7 cellular contexts compared by ENCODE assay signal in the genomic region with DNA sequence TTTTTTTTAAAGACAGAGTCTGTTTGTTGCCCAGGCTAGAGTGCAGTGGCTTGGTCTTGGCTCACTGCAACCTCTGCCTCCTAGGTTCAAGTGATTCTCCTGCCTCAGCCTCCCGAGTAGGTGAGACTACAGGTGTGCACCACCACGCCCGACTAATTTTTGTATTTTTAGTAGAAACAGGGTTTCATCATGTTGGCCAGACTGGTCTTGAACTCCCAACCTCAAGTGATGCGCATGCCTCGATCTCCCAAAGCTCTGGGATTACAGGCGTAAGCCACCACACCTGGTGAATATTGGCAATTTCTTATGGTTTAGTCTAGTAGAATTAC. TPM values are rescaled to one million over a fixed set of nuclear protein-coding genes. Genes with fewer than 3 reads are reported as not detected.
A peak's percentile ranks its signal among the peaks of the same experiment; 100 is the strongest.
DNase-seq lines count a peak whose midpoint lies in the region; ATAC-seq, FAIRE-seq and TF ChIP-seq lines count a peak whose summit lies in the region.
"Not testable (repeated sequence)": the region's sequence is repeated elsewhere in the genome, so short reads cannot be mapped to it uniquely, and the experiment has no call there.

No MANE protein-coding gene starts in this region.

- not testable (repeated sequence) for H3K9me1 ChIP-seq in K562 (ENCODE audit: control insufficient read depth, insufficient read depth, low read length)

- not testable (repeated sequence) for H3K9ac ChIP-seq in SK-N-MC (ENCODE audit: insufficient read length); K562 (ENCODE audit: insufficient read depth in 1 of 2, low read depth in 2 of 2, low read length in 2 of 2)

- TF ChIP-seq RAD21 in K562 (CRISPR knock-in tag; conservative IDR thresholded peaks at IDR 0.05 in 1 of 2, IDR thresholded peaks at IDR 0.05 in 1 of 2), result not testable (repeated sequence)

- DNase-seq in SK-N-MC (ENCODE audit: low read depth, low spot score); activated CD4-positive, alpha-beta memory T cell treated with anti-CD3 and anti-CD28 coated beads for 36 hours; K562 (ENCODE audit: extremely low read depth in 1 of 4, low spot score in 3 of 4); memory B cell (ENCODE audit: low spot score in 2 of 2); spleen: not testable (repeated sequence)
- DNase-seq in activated effector memory CD4-positive, alpha-beta T cell treated with anti-CD3 and anti-CD28 coated beads, Interleukin-2, amount 50 U/mL, for 16 hours, result peak; percentile 65

- peak overlapping the region; percentile 28 for H3K4me2 ChIP-seq in DOHH2 (ENCODE audit: low read length)
- H3K4me2 ChIP-seq in K562 (ENCODE audit: insufficient read depth, low read length), result not testable (repeated sequence)

- not testable (repeated sequence) for TF ChIP-seq EP300 in K562 (IDR thresholded peaks at IDR 0.05; ENCODE audit: low read length)

- H3K9me2 ChIP-seq in DOHH2 (replicated peaks; ENCODE audit: control insufficient read depth, low read length), result not testable (repeated sequence)

- not testable (repeated sequence) for H3K27me3 ChIP-seq in DOHH2 (ENCODE audit: control insufficient read depth, low read length); K562 (ENCODE audit: control insufficient read depth in 2 of 2, insufficient read depth in 2 of 2, low read length in 2 of 2); spleen (replicated peaks in 1 of 7)

- H2AFZ ChIP-seq in K562 (ENCODE audit: low read depth, low read length), result not testable (repeated sequence)

- peaks cover 16% of the 10 kb centered on the region for H3F3A ChIP-seq in DOHH2 (ENCODE audit: control insufficient read depth, insufficient read depth)

- TF ChIP-seq CTCF in DOHH2 (IDR thresholded peaks at IDR 0.05; ENCODE audit: low read depth, low read length, poor library complexity, severe bottlenecking); K562 (IDR thresholded peaks at IDR 0.05 in 2 of 3, conservative IDR thresholded peaks at IDR 0.05 in 1 of 3; ENCODE audit: insufficient read depth in 2 of 3, low read depth in 1 of 3, low read length in 3 of 3); spleen (IDR thresholded peaks at IDR 0.05 in 8 of 11, conservative IDR thresholded peaks at IDR 0.05 in 3 of 11): not testable (repeated sequence)

- H3K27ac ChIP-seq in DOHH2 (ENCODE audit: low read depth, low read length), result not testable (repeated sequence)
- H3K27ac ChIP-seq in SK-N-MC (peak overlapping the region; percentile 5; the same call in 1 of the 2 replicates), K562 (ENCODE audit: extremely low read depth, low read depth, low read length) (peak overlapping the region; percentile 2; the same call in 1 of the 3 replicates), spleen (peak overlapping the region in 7 of 8 donors; percentile 27 to 80 (median 76))

- peaks cover 35% of the 10 kb centered on the region for H3K36me3 Mint-ChIP-seq in activated CD4-positive, alpha-beta memory T cell treated with anti-CD3 and anti-CD28 coated beads for 36 hours
- H3K36me3 Mint-ChIP-seq in memory B cell, result not testable (repeated sequence)

- not testable (repeated sequence) for H4K20me1 ChIP-seq in DOHH2 (ENCODE audit: control insufficient read depth, insufficient read depth, low read depth, low read length); K562 (replicated peaks; ENCODE audit: control insufficient read depth, insufficient read depth, low read length)

- H3K36me3 ChIP-seq in DOHH2 (ENCODE audit: control insufficient read depth, low read length); SK-N-MC (ENCODE audit: insufficient read depth, low read length); K562 (ENCODE audit: control insufficient read depth, insufficient read depth, low read length); spleen: not testable (repeated sequence)

- peak overlapping the region; percentile 46 for H3K4me3 Mint-ChIP-seq in activated CD4-positive, alpha-beta memory T cell treated with anti-CD3 and anti-CD28 coated beads for 36 hours
- peak overlapping the region; percentile 54 for H3K4me3 Mint-ChIP-seq in memory B cell

- BruUV-seq in K562 (replicated peaks; lab: Mats Ljungman, UMichigan), result not testable (repeated sequence)

- WGBS in K562 (ENCODE audit: insufficient coverage, low coverage, missing lambda C conversion rate), result 81% methylated on average over 6 of the region's 6 CpGs
- 75 to 94% (median 85%) methylated on average over 6 of the region's 6 CpGs for WGBS in spleen, 5 donors

- CTCF ChIA-PET in activated CD4-positive, alpha-beta memory T cell treated with anti-CD3 and anti-CD28 coated beads for 36 hours (lab: Charles Lee), result interaction anchor here (1.1 kb wide), 1 partner anchor 103 kb away, joined by 5 read pairs; no protein-coding TSS in a partner anchor
- CTCF ChIA-PET in K562 (lab: Yijun Ruan, JAX; ENCODE audit: low intra/inter-chr PET ratio), result not testable (repeated sequence)

- H3K9me3 ChIP-seq in DOHH2 (ENCODE audit: control insufficient read depth, insufficient read depth, low read length); SK-N-MC (ENCODE audit: low read depth, low read length); K562 (replicated peaks; ENCODE audit: control insufficient read depth, insufficient read depth, low read depth, low read length); spleen: not testable (repeated sequence)

- peak overlapping the region; percentile 98 for H3K27ac Mint-ChIP-seq in activated CD4-positive, alpha-beta memory T cell treated with anti-CD3 and anti-CD28 coated beads for 36 hours
- H3K27ac Mint-ChIP-seq in memory B cell, result peak overlapping the region; percentile 85

- H3K4me1 ChIP-seq in DOHH2 (ENCODE audit: control insufficient read depth, low read length) (peaks cover 67% of the 10 kb centered on the region), spleen (peaks cover 51 to 98% (median 92%) of the 10 kb centered on the region in 6 donors)
- H3K4me1 ChIP-seq in K562 (replicated peaks in 1 of 2; ENCODE audit: control insufficient read depth in 2 of 2, insufficient read depth in 2 of 2, low read length in 2 of 2), result not testable (repeated sequence)

- H3K79me2 ChIP-seq in DOHH2 (ENCODE audit: control insufficient read depth, low read length) (peaks cover 94% of the 10 kb centered on the region), K562 (ENCODE audit: control insufficient read depth, insufficient read depth, low read length) (peaks cover 93% of the 10 kb centered on the region)

- intact Hi-C loops in activated CD4-positive, alpha-beta memory T cell treated with anti-CD3 and anti-CD28 coated beads for 36 hours (cut with micrococcal nuclease); K562 (cut with micrococcal nuclease): not testable (repeated sequence)
- intact Hi-C loops in spleen (cut with DNase I; ENCODE audit: low total_unique reads), result loop anchor here (10.0 kb wide), 1 partner anchor 106 kb away; no protein-coding TSS in a partner anchor

- POLR2A ChIA-PET in activated CD4-positive, alpha-beta memory T cell treated with anti-CD3 and anti-CD28 coated beads for 36 hours (lab: Charles Lee), result interaction anchor here (0.9 to 6.1 kb wide), 2 partner anchors 11 to 15 kb away, joined by 3 to 42 read pairs; partner anchors contain the start of gene CDC42SE2
- POLR2A ChIA-PET in K562 (lab: Yijun Ruan, JAX), result interaction anchor here (0.5 to 1.0 kb wide), 2 partner anchors 10 to 14 kb away, joined by 3 read pairs; no protein-coding TSS in a partner anchor

- ATAC-seq in K562; memory B cell (ENCODE audit: low read depth): not testable (repeated sequence)

- 0 out of 2 replicates have a peak overlapping the region, but pooled peaks have one; percentile 15 for H3K4me3 ChIP-seq in DOHH2 (ENCODE audit: low read length)
- H3K4me3 ChIP-seq in SK-N-MC, K562, spleen: not testable (repeated sequence)

- in situ Hi-C loops in K562 (cut with MboI), result not testable (repeated sequence)

- peaks cover 89% of the 10 kb centered on the region for H3K4me1 Mint-ChIP-seq in activated CD4-positive, alpha-beta memory T cell treated with anti-CD3 and anti-CD28 coated beads for 36 hours (ENCODE audit: low read depth)
- H3K4me1 Mint-ChIP-seq in memory B cell, result peaks cover 46% of the 10 kb centered on the region

- not testable (repeated sequence) for H3K27me3 Mint-ChIP-seq in activated CD4-positive, alpha-beta memory T cell treated with anti-CD3 and anti-CD28 coated beads for 36 hours; memory B cell

- FAIRE-seq in K562 (lab: Jason Lieb, UNC), result not testable (repeated sequence)

- TF ChIP-seq POLR2A in K562 (conservative IDR thresholded peaks at IDR 0.05); spleen (IDR thresholded peaks at IDR 0.05): not testable (repeated sequence)

- not testable (repeated sequence) for H3K9me3 Mint-ChIP-seq in activated CD4-positive, alpha-beta memory T cell treated with anti-CD3 and anti-CD28 coated beads for 36 hours; memory B cell

RNA-seq across cellular contexts. Expression of gene CDC42SE2, which starts 14.9 kb away (rescaled TPM):
- total RNA-seq in activated CD4-positive, alpha-beta memory T cell treated with anti-CD3 and anti-CD28 coated beads for 36 hours, result 100 to 1,000 TPM; 103 to 104 TPM
- 14.0 and 31.6 TPM in 2 replicates for total RNA-seq in K562 (2011; cell fraction: chromatin; rRNA removed; ENCODE audit: low replicate concordance)
- 8.8 and 11.4 TPM in 2 replicates for total RNA-seq in K562 (2011; cell fraction: nucleolus; rRNA removed)
- 23.0 and 38.4 TPM in 2 replicates for total RNA-seq in K562 (2011; cell fraction: nucleoplasm; rRNA removed)
- 24.8 and 31.2 TPM in 2 replicates for total RNA-seq in K562 (2014; rRNA removed)
- 40.5 and 46.8 TPM in 2 replicates for total RNA-seq in K562 (2014; rRNA removed; fragmentation: Illumina TruSeq; extraction: Trizol)
- 38.0 and 39.7 TPM in 2 replicates for total RNA-seq in K562 (2015; rRNA removed; fragmentation: Illumina TruSeq; extraction: Trizol)
- total RNA-seq in K562 (2021), result 32.7 and 34.2 TPM in 2 replicates
- 30.9 and 44.3 TPM in 2 replicates for polyA plus RNA-seq in K562 (2011; rRNA removed)
- 9.3 and 24.7 TPM in 2 replicates for polyA plus RNA-seq in K562 (2011; cell fraction: cytosol; rRNA removed)
- 6.0 and 9.8 TPM in 2 replicates for polyA plus RNA-seq in K562 (2011; cell fraction: nucleus; rRNA removed)
- polyA plus RNA-seq in K562 (2012), result 25.2 and 27.7 TPM in 2 replicates
- 30.0 and 33.8 TPM in 2 replicates for polyA plus RNA-seq in K562 (2014; fragmentation: Illumina TruSeq; extraction: Trizol)
- polyA plus RNA-seq in K562 (2014; fragmentation: Nextera tagmentation; extraction: Ambion mirVana), result 10 to 100 TPM; 25.9 to 27.9 TPM
- 27.6 and 34.3 TPM in 2 replicates for polyA plus RNA-seq in K562 (2014; rRNA removed)
- 57.8 and 58.4 TPM in 2 replicates for polyA minus RNA-seq in K562 (2011; rRNA and poly(A)+ RNA removed)
- 12.7 and 19.6 TPM in 2 replicates for polyA minus RNA-seq in K562 (2011; cell fraction: cytosol; rRNA and poly(A)+ RNA removed)
- polyA minus RNA-seq in K562 (2011; cell fraction: nucleus; rRNA and poly(A)+ RNA removed), result 11.4 and 14.8 TPM in 2 replicates
- total RNA-seq in spleen, result 100 to 1,000 TPM in 5 of 7 donors, 10 to 100 TPM in 2; 85.3 to 128 (median 113) TPM
- 10 to 100 TPM; 49.6 to 64.6 (median 56.7) TPM for polyA plus RNA-seq in spleen
